In genomic region chr4:113145147-113145518, GRCh38 we compare ENCODE assay signal across 19 cellular contexts.
DNase-seq lines count a peak whose midpoint lies in the region; ATAC-seq and TF ChIP-seq lines count a peak whose summit lies in the region.
"Had no signal": no experiment of that assay in that cellular context is flagged by ENCODE, and none has a peak within 500 bp of the region (broad histone marks: within the 10 kb centered on the region; RNA-seq: fewer than 3 reads in every experiment).

No MANE protein-coding gene starts in this region.

- no peaks in the 10 kb centered on the region for H3K27me3 Mint-ChIP-seq in osteocyte (ENCODE audit: unreplicated experiment)
- H3K27me3 Mint-ChIP-seq in activated T-cell treated with anti-CD3 and anti-CD28 coated beads, Interleukin-2, amount 50 U/mL, for 72 hours (ENCODE audit: low read depth) = no peaks in the 10 kb centered on the region
- H3K27me3 Mint-ChIP-seq: activated naive CD8-positive, alpha-beta T cell treated with anti-CD3 and anti-CD28 coated beads, Interleukin-2, amount 50 U/mL, for 24 hours had no signal

- H3K4me3 ChIP-seq in BLaER1 (no peak overlapping the region), KMS-11 (IDR thresholded peaks at IDR 0.05; ENCODE audit: insufficient read depth, low read depth, low read length) (no peak overlapping the region), iPS-15b (ENCODE audit: low read depth, low read length) (peak overlapping the region; percentile 16)
- H3K4me3 ChIP-seq: SK-N-MC had no signal

- H3K27me3 ChIP-seq in BLaER1 = no peaks in the 10 kb centered on the region
- no peaks in the 10 kb centered on the region for H3K27me3 ChIP-seq in KMS-11 (ENCODE audit: insufficient read depth, low read depth)
- H3K27me3 ChIP-seq in iPS-15b (ENCODE audit: control insufficient read depth, insufficient read depth, low read length) = no peaks in the 10 kb centered on the region

- H3K4me2 ChIP-seq in BLaER1 (peak overlapping the region; percentile 20), KMS-11 (peak overlapping the region; percentile 75; the same call in 1 of the 2 replicates)

- no peaks in the 10 kb centered on the region for H4K20me1 ChIP-seq in BLaER1
- H4K20me1 ChIP-seq in KMS-11 (ENCODE audit: insufficient read depth) = no peaks in the 10 kb centered on the region

- H3K36me3 Mint-ChIP-seq in osteocyte (ENCODE audit: unreplicated experiment) = peaks cover 2% of the 10 kb centered on the region
- no peaks in the 10 kb centered on the region for H3K36me3 Mint-ChIP-seq in activated T-cell treated with anti-CD3 and anti-CD28 coated beads, Interleukin-2, amount 50 U/mL, for 72 hours (ENCODE audit: insufficient read depth in 2 of 2)
- H3K36me3 Mint-ChIP-seq: naive thymus-derived CD8-positive, alpha-beta T cell had no signal

- peak overlapping the region; percentile 74 for H3K27ac Mint-ChIP-seq in osteocyte (ENCODE audit: unreplicated experiment)
- H3K27ac Mint-ChIP-seq in activated T-cell treated with anti-CD3 and anti-CD28 coated beads, Interleukin-2, amount 50 U/mL, for 72 hours = no peak overlapping the region
- H3K27ac Mint-ChIP-seq: activated naive CD8-positive, alpha-beta T cell treated with anti-CD3 and anti-CD28 coated beads, Interleukin-2, amount 50 U/mL, for 24 hours; CD4-positive, alpha-beta T cell; naive thymus-derived CD8-positive, alpha-beta T cell had no signal

- H3K9ac ChIP-seq in BLaER1 (no peak overlapping the region), KMS-11 (no peak overlapping the region), iPS-15b (ENCODE audit: low read depth, low read length) (no peak overlapping the region)

- H3K4me3 Mint-ChIP-seq in osteocyte (ENCODE audit: unreplicated experiment) = no peak overlapping the region
- no peak overlapping the region for H3K4me3 Mint-ChIP-seq in activated T-cell treated with anti-CD3 and anti-CD28 coated beads, Interleukin-2, amount 50 U/mL, for 72 hours
- H3K4me3 Mint-ChIP-seq: activated naive CD8-positive, alpha-beta T cell treated with anti-CD3 and anti-CD28 coated beads, Interleukin-2, amount 50 U/mL, for 24 hours; CD4-positive, alpha-beta T cell; naive thymus-derived CD8-positive, alpha-beta T cell had no signal

- TF ChIP-seq CTCF in KMS-11 (conservative IDR thresholded peaks at IDR 0.05; ENCODE audit: low read depth, low read length) = no peak
- TF ChIP-seq CTCF in osteocyte (IDR thresholded peaks at IDR 0.05) = no peak

- H3K9me3 ChIP-seq in BLaER1 (no peaks in the 10 kb centered on the region), iPS-15b (ENCODE audit: control insufficient read depth, insufficient read depth, low read length) (no peaks in the 10 kb centered on the region)

- no peaks in the 10 kb centered on the region for H3K79me2 ChIP-seq in KMS-11 (ENCODE audit: insufficient read depth, low read depth)

- H2AFZ ChIP-seq in KMS-11 (ENCODE audit: low read depth) = peak overlapping the region; percentile 54

- H3K4me1 ChIP-seq in BLaER1 (peaks cover 11% of the 10 kb centered on the region), KMS-11 (ENCODE audit: low read depth, poor library complexity, severe bottlenecking) (peaks cover 41% of the 10 kb centered on the region), iPS-15b (ENCODE audit: control insufficient read depth, insufficient read depth, low read length) (peaks cover 29% of the 10 kb centered on the region)

- no peak overlapping the region for H3K27ac ChIP-seq in BLaER1
- peak overlapping the region; percentile 23; the same call in 1 of the 2 replicates for H3K27ac ChIP-seq in KMS-11
- H3K27ac ChIP-seq: SK-N-MC, VCaP had no signal

- ATAC-seq in HG03571 (IDR thresholded peaks at IDR 0.05; ENCODE audit: unreplicated experiment) = no peak
- no peak for ATAC-seq in activated T-cell treated with anti-CD3 and anti-CD28 coated beads, Interleukin-2, amount 50 U/mL, for 72 hours (replicated peaks in 1 of 2)
- ATAC-seq: activated naive CD8-positive, alpha-beta T cell treated with anti-CD3 and anti-CD28 coated beads, Interleukin-2, amount 50 U/mL, for 24 hours; naive thymus-derived CD8-positive, alpha-beta T cell had no signal

- DNase-seq in osteocyte (ENCODE audit: extremely low spot score, unreplicated experiment) = no peak
- no peak for DNase-seq in retina
- DNase-seq in activated T-cell treated with anti-CD3 and anti-CD28 coated beads, Interleukin-2, amount 50 U/mL, for 72 hours = no peak
- DNase-seq in stimulated activated CD8-positive, alpha-beta memory T cell treated with anti-CD3 and anti-CD28 coated beads, Interleukin-4, amount 100 ng/mL, for 48 hours = no peak
- DNase-seq: activated CD4-positive, alpha-beta T cell treated with anti-CD3 and anti-CD28 coated beads, Interleukin-2, amount 50 U/mL, for 48 hours; activated effector memory CD4-positive, alpha-beta T cell treated with anti-CD3 and anti-CD28 coated beads, Interleukin-2, amount 50 U/mL, for 16 hours; activated naive CD8-positive, alpha-beta T cell treated with anti-CD3 and anti-CD28 coated beads, Interleukin-2, amount 50 U/mL, for 24 hours; CD4-positive, alpha-beta T cell; dermis blood vessel endothelial cell; GF-D8; naive thymus-derived CD8-positive, alpha-beta T cell; NCI-H1092 treated with DMSO at 0.1 percent for 48 hours; NCI-H510A had no signal

- peaks cover 70% of the 10 kb centered on the region for H3K4me1 Mint-ChIP-seq in osteocyte (ENCODE audit: unreplicated experiment)
- no peaks in the 10 kb centered on the region for H3K4me1 Mint-ChIP-seq in activated T-cell treated with anti-CD3 and anti-CD28 coated beads, Interleukin-2, amount 50 U/mL, for 72 hours (ENCODE audit: low read depth)

- H3K9me3 Mint-ChIP-seq in osteocyte (ENCODE audit: unreplicated experiment) = peaks cover 6% of the 10 kb centered on the region
- peaks cover 0 to 3% of the 10 kb centered on the region in 2 donors for H3K9me3 Mint-ChIP-seq in activated T-cell treated with anti-CD3 and anti-CD28 coated beads, Interleukin-2, amount 50 U/mL, for 72 hours
- H3K9me3 Mint-ChIP-seq: activated naive CD8-positive, alpha-beta T cell treated with anti-CD3 and anti-CD28 coated beads, Interleukin-2, amount 50 U/mL, for 24 hours; CD4-positive, alpha-beta T cell had no signal

- no peaks in the 10 kb centered on the region for H3K36me3 ChIP-seq in BLaER1
- H3K36me3 ChIP-seq in KMS-11 (ENCODE audit: insufficient read depth) = no peaks in the 10 kb centered on the region
- H3K36me3 ChIP-seq in iPS-15b (ENCODE audit: control insufficient read depth, insufficient read depth, low read length) = no peaks in the 10 kb centered on the region
